Comparison of ENCODE assay signal across 8 cellular contexts in the genomic region with DNA sequence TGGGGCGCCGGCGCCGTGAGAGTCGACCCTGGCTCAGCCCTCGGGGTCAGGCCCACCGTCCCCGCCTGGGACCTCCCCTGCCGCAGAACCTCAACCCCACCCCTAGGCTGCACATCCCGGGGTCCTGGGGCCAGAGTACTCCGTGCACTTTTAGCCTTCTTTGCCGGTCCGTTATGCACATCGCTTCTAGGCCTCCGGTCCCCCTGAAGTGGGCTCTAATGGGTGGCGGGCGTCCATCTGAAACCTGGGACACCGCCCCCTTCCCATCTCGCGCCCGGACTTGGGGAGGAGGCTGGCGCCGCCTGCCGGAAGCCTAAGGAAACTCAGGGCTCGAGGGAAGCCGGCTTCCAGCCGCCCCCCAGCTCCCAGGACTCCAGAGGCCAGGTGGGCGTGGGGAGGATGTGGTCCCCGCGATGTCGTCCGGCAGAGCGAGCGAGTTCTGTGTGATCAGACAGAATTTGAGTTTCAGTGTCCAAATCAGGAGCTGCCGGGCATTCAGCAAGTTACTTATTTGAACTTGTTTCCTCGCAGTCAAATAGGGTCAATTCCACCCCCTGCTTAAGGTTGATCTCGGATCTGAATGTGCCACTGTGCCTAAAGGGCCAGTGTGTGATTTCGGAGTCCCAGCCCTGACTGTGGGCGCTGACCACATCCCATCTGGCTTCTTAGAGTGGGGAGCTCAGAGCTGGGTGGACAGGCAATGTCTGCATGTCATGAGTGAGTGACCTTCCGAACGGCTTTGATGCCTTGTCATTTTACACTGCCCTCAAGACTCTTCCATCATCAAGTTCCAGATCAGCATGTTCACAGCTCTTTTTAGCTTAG. TPM values are rescaled to one million over a fixed set of nuclear protein-coding genes. Genes with fewer than 3 reads are reported as not detected.
A peak's percentile ranks its signal among the peaks of the same experiment; 100 is the strongest.
DNase-seq lines count a peak whose midpoint lies in the region; ATAC-seq lines count a peak whose summit lies in the region.

No MANE protein-coding gene starts in this region.

- ATAC-seq in Right ventricle myocardium superior (ENCODE audit: poor library complexity) (no peak), left cardiac atrium (no peak), sciatic nerve (no peak), HG03280 (IDR thresholded peaks at IDR 0.05; ENCODE audit: unreplicated experiment) (no peak)

- peak; percentile 57 for DNase-seq in Right ventricle myocardium superior
- DNase-seq in cardiac septum (ENCODE audit: low spot score): no peak
- DNase-seq in NCI-H226: peak; percentile 7
- DNase-seq in activated naive CD4-positive, alpha-beta T cell treated with Interleukin-2 at 50 U/mL for 16 hours: peak; percentile 41
- DNase-seq in left cardiac atrium: peak; percentile 47
- peak; percentile 59 for DNase-seq in sciatic nerve (ENCODE audit: low spot score)
- DNase-seq in NCI-H187 treated with DMSO at 0.1 percent for 48 hours (lab: John Stamatoyannopoulos, UW): no peak

- intact Hi-C loops in Right ventricle myocardium superior (cut with DNase I) (no loop called here), cardiac septum (cut with DNase I) (loop anchor here (5.0 kb wide), 1 partner anchor 99 kb away; no protein-coding TSS in a partner anchor), left cardiac atrium (cut with DNase I) (loop anchor here in 1 of 2 donors (10.0 kb wide), 1 partner anchor 252 kb away; no protein-coding TSS in a partner anchor), sciatic nerve (cut with DNase I) (loop anchor here (5.0 kb wide), 1 partner anchor 1046 kb away; no protein-coding TSS in a partner anchor)

RNA-seq across cellular contexts. Expression of gene CPXM1, which starts 47.6 kb away (rescaled TPM):
- total RNA-seq in Right ventricle myocardium superior: 1.0 TPM
- 0.19 TPM for total RNA-seq in cardiac septum
- 1 to 10 TPM; 4.3 to 8.7 TPM for total RNA-seq in left cardiac atrium
- total RNA-seq in sciatic nerve: 5.9 TPM

Comparison
In these comparisons a context has a peak if more than half of its experiments do, and no peak if none do; other contexts are left out.
1. DNase-seq: peak in Right ventricle myocardium superior (single experiment), NCI-H226 (single experiment), activated naive CD4-positive, alpha-beta T cell treated with Interleukin-2 at 50 U/mL for 16 hours (single experiment), left cardiac atrium (single experiment) and sciatic nerve (single experiment); none in cardiac septum (single experiment) and NCI-H187 treated with DMSO at 0.1 percent for 48 hours (single experiment).